Comparison of ENCODE assay signal across 10 cellular contexts in genomic region chr3:152300029-152300764, GRCh38. TPM values are rescaled to one million over a fixed set of nuclear protein-coding genes. Genes with fewer than 3 reads are reported as not detected.
DNase-seq lines count a peak whose midpoint lies in the region; ATAC-seq and TF ChIP-seq lines count a peak whose summit lies in the region.
"Had no signal": no experiment of that assay in that cellular context is flagged by ENCODE, and none has a peak within 500 bp of the region (broad histone marks: within the 10 kb centered on the region; RNA-seq: fewer than 3 reads in every experiment).

No MANE protein-coding gene starts in this region.

- peak in 1 of 2 donors; percentile 32 for ATAC-seq in gastrocnemius medialis
- no peak for ATAC-seq in GM19463 (IDR thresholded peaks at IDR 0.05; ENCODE audit: unreplicated experiment)

- H3K27ac ChIP-seq in cingulate gyrus (ENCODE audit: low read depth, low read length) (peak overlapping the region; percentile 76), gastrocnemius medialis (peak overlapping the region; percentile 85 to 92 (median 88))

- H3K9me3 ChIP-seq in gastrocnemius medialis: no peaks in the 10 kb centered on the region
- H3K9me3 ChIP-seq: colonic mucosa had no signal

- intact Hi-C loops in gastrocnemius medialis (cut with DNase I; ENCODE audit: low total_unique reads): no loop called here

- H3K4me3 ChIP-seq in NB4 (ENCODE audit: low read depth, low read length) (peak overlapping the region; percentile 40), gastrocnemius medialis (peak overlapping the region; percentile 44 to 67 (median 55))
- H3K4me3 ChIP-seq: colonic mucosa had no signal

- DNase-seq in DMS 273 treated with DMSO at 0.1 percent for 48 hours (lab: John Stamatoyannopoulos, UW) (peak; percentile 46), NB4 (ENCODE audit: low read depth) (no peak), gastrocnemius medialis (peak in 1 of 2 donors; percentile 37), 8988T (no peak), LoVo (ENCODE audit: low spot score) (no peak)
- DNase-seq in stimulated activated CD4-positive, alpha-beta T cell treated with anti-CD3 and anti-CD28 coated beads, Interleukin-1b, Interleukin-23, amount 100 ng/mL, for 48 hours: no peak
- DNase-seq: colonic mucosa, NCI-H1436 had no signal

- peaks cover 49 to 59% of the 10 kb centered on the region in 2 donors for H3K4me1 ChIP-seq in gastrocnemius medialis

- H3K27me3 ChIP-seq in gastrocnemius medialis: no peaks in the 10 kb centered on the region
- H3K27me3 ChIP-seq: colonic mucosa had no signal

- in situ Hi-C loops in gastrocnemius medialis (cut with MboI; ENCODE audit: low sequenced_read_pairs in 4 of 4): loop anchor here in 1 of 4 donors (5.0 kb wide), 1 partner anchor 102 kb away; no protein-coding TSS in a partner anchor

- no peak for TF ChIP-seq POLR2A in NB4 (IDR thresholded peaks at IDR 0.05; ENCODE audit: extremely low read depth, insufficient read length)
- no peak for TF ChIP-seq POLR2A in gastrocnemius medialis (IDR thresholded peaks at IDR 0.05)

- no peak for TF ChIP-seq CTCF in NB4 (IDR thresholded peaks at IDR 0.05; ENCODE audit: low read depth, low read length)
- no peak for TF ChIP-seq CTCF in gastrocnemius medialis (IDR thresholded peaks at IDR 0.05 in 4 of 5, conservative IDR thresholded peaks at IDR 0.05 in 1 of 5)

- peaks cover 0 to 10% of the 10 kb centered on the region in 2 donors for H3K36me3 ChIP-seq in gastrocnemius medialis
- H3K36me3 ChIP-seq: colonic mucosa had no signal

RNA-seq across cellular contexts. Expression of gene MBNL1, which starts 31.5 kb away (rescaled TPM):
- 100 to 1,000 TPM; 519 to 597 (median 557) TPM for total RNA-seq in gastrocnemius medialis
